8 cellular contexts compared by ENCODE assay signal in genomic region chr9:114507726-114508125, GRCh38. TPM values are rescaled to one million over a fixed set of nuclear protein-coding genes. Genes with fewer than 3 reads are reported as not detected.
DNase-seq lines count a peak whose midpoint lies in the region; ATAC-seq and TF ChIP-seq lines count a peak whose summit lies in the region.

No MANE protein-coding gene starts in this region.

- intact Hi-C loops in natural killer cell (cut with micrococcal nuclease) (loop anchor here (1.0 to 5.0 kb wide), 2 partner anchors 20 to 170 kb away; no protein-coding TSS in a partner anchor), left cardiac atrium (cut with DNase I) (no loop called here)

- no peaks in the 10 kb centered on the region for H3K36me3 Mint-ChIP-seq in natural killer cell
- no peaks in the 10 kb centered on the region for H3K36me3 Mint-ChIP-seq in natural killer cell treated with Interleukin-12 subunit alpha and Interleukin-12 subunit beta and Interleukin-15 and Interleukin-18, amount 100 ng/mL, for 72 hours

- peaks cover 18 to 22% of the 10 kb centered on the region in 2 donors for H3K4me1 Mint-ChIP-seq in natural killer cell
- H3K4me1 Mint-ChIP-seq in natural killer cell treated with Interleukin-12 subunit alpha and Interleukin-12 subunit beta and Interleukin-15 and Interleukin-18, amount 100 ng/mL, for 72 hours (ENCODE audit: low read depth in 2 of 2), result peaks cover 6 to 11% of the 10 kb centered on the region in 2 donors

- TF ChIP-seq CTCF in natural killer cell (IDR thresholded peaks at IDR 0.05) (peak; percentile 40), retinal pigment epithelial cell (conservative IDR thresholded peaks at IDR 0.05; ENCODE audit: low read depth, low read length) (peak; percentile 64)

- no peak overlapping the region for H3K9ac ChIP-seq in endocrine pancreas (ENCODE audit: control insufficient read depth, insufficient read depth, low read length)

- ATAC-seq in natural killer cell (no peak), HG03175 (IDR thresholded peaks at IDR 0.05; ENCODE audit: unreplicated experiment) (no peak), left cardiac atrium (no peak), GM18858 (IDR thresholded peaks at IDR 0.05; ENCODE audit: unreplicated experiment) (no peak)
- no peak for ATAC-seq in natural killer cell treated with Interleukin-12 subunit alpha and Interleukin-12 subunit beta and Interleukin-15 and Interleukin-18, amount 100 ng/mL, for 72 hours

- DNase-seq in natural killer cell (no peak), NCI-H748 (lab: John Stamatoyannopoulos, UW; ENCODE audit: unreplicated experiment) (peak; percentile 49), retinal pigment epithelial cell (ENCODE audit: low read depth) (peak; percentile 49), left cardiac atrium (no peak)
- no peak for DNase-seq in natural killer cell treated with Interleukin-12 subunit alpha and Interleukin-12 subunit beta and Interleukin-15 and Interleukin-18, amount 100 ng/mL, for 72 hours (ENCODE audit: low spot score)

- no peaks in the 10 kb centered on the region for H3K9me3 Mint-ChIP-seq in natural killer cell
- no peaks in the 10 kb centered on the region for H3K9me3 Mint-ChIP-seq in natural killer cell treated with Interleukin-12 subunit alpha and Interleukin-12 subunit beta and Interleukin-15 and Interleukin-18, amount 100 ng/mL, for 72 hours

- H3K36me3 ChIP-seq in endocrine pancreas (ENCODE audit: control insufficient read depth, insufficient read depth, low read length), result no peaks in the 10 kb centered on the region

- no peaks in the 10 kb centered on the region for H3K9me3 ChIP-seq in endocrine pancreas (ENCODE audit: control insufficient read depth, low read length)

- H3K4me1 ChIP-seq in endocrine pancreas (ENCODE audit: control insufficient read depth, insufficient read depth, low read length), result peaks cover under 1% of the 10 kb centered on the region

- peak overlapping the region in 1 of 2 donors; percentile 38 for H3K27ac Mint-ChIP-seq in natural killer cell
- H3K27ac Mint-ChIP-seq in natural killer cell treated with Interleukin-12 subunit alpha and Interleukin-12 subunit beta and Interleukin-15 and Interleukin-18, amount 100 ng/mL, for 72 hours, result no peak overlapping the region

- H3K27me3 Mint-ChIP-seq in natural killer cell (ENCODE audit: low read depth in 2 of 2), result peaks cover 40 to 56% of the 10 kb centered on the region in 2 donors
- H3K27me3 Mint-ChIP-seq in natural killer cell treated with Interleukin-12 subunit alpha and Interleukin-12 subunit beta and Interleukin-15 and Interleukin-18, amount 100 ng/mL, for 72 hours, result peaks cover 31 to 49% of the 10 kb centered on the region in 2 donors

- H3K4me3 ChIP-seq in endocrine pancreas (ENCODE audit: control insufficient read depth, insufficient read depth, low read length), result peak overlapping the region; percentile 25
- H3K4me3 ChIP-seq in retinal pigment epithelial cell (ENCODE audit: low read length), result no peak overlapping the region

- H3K27me3 ChIP-seq in endocrine pancreas (ENCODE audit: control insufficient read depth, insufficient read depth, low read length), result no peaks in the 10 kb centered on the region

- no peak overlapping the region for H3K4me3 Mint-ChIP-seq in natural killer cell
- no peak overlapping the region for H3K4me3 Mint-ChIP-seq in natural killer cell treated with Interleukin-12 subunit alpha and Interleukin-12 subunit beta and Interleukin-15 and Interleukin-18, amount 100 ng/mL, for 72 hours

RNA-seq across cellular contexts. Expression of gene WHRN, which starts 2.5 kb away (rescaled TPM):
- total RNA-seq in natural killer cell (10 to 100 TPM; 29.8 to 90.6 (median 36.8) TPM), left cardiac atrium (1 to 10 TPM; 7.0 to 7.8 TPM)
- 1 to 10 TPM; 1.1 to 2.4 TPM for total RNA-seq in natural killer cell treated with Interleukin-12 subunit alpha and Interleukin-12 subunit beta and Interleukin-15 and Interleukin-18, amount 100 ng/mL, for 72 hours

Comparison
In these comparisons a context has a peak if more than half of its experiments do, and no peak if none do; other contexts are left out.
1. DNase-seq: peak in NCI-H748 (single experiment) and retinal pigment epithelial cell (single experiment); none in natural killer cell (single experiment), natural killer cell treated with Interleukin-12 subunit alpha and Interleukin-12 subunit beta and Interleukin-15 and Interleukin-18, amount 100 ng/mL, for 72 hours (single experiment) and left cardiac atrium (single experiment).